20 cellular contexts compared by ENCODE assay signal in the genomic region with DNA sequence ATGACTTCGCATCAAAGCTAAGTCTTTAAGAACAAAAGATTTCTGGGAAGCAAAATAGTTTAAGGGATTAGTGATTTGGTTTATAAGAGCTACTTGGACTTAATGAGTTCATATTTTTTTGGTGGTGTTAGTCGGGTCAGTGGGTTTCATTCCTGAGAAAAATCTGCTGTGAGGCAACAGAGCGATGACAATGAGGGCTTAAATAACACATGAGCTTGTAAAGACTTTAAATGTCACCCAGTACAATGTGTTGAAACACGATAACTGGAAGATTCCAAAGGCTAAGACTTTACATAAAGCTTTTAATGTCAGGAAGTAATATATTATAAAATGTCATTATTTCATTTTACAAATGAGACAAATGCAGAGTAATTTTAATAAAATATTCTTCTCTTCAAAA.
DNase-seq lines count a peak whose midpoint lies in the region; ATAC-seq and TF ChIP-seq lines count a peak whose summit lies in the region.
"Had no signal": no experiment of that assay in that cellular context is flagged by ENCODE, and none has a peak within 500 bp of the region (broad histone marks: within the 10 kb centered on the region; RNA-seq: fewer than 3 reads in every experiment).

No MANE protein-coding gene starts in this region.

- in situ Hi-C loops in HAP-1 (cut with MboI; ENCODE audit: low sequenced_read_pairs) = no loop called here

- no peak for TF ChIP-seq CTCF in retinal pigment epithelial cell (conservative IDR thresholded peaks at IDR 0.05; ENCODE audit: low read depth, low read length)

- peaks cover 18% of the 10 kb centered on the region for H3K4me1 ChIP-seq in HAP-1
- H3K4me1 ChIP-seq: BLaER1 had no signal

- H3K4me3 ChIP-seq in HAP-1 = no peak overlapping the region
- H3K4me3 ChIP-seq in retinal pigment epithelial cell (ENCODE audit: low read length) = no peak overlapping the region
- H3K4me3 ChIP-seq: BLaER1 had no signal

- peak; percentile 66 to 96 for DNase-seq in HAP-1 (ENCODE audit: low spot score in 2 of 2)
- DNase-seq in NCI-H524 treated with DMSO at 0.1 percent for 48 hours (lab: John Stamatoyannopoulos, UW) = peak; percentile 38
- DNase-seq in left kidney (ENCODE audit: low read depth, low spot score) = peak; percentile 68
- peak; percentile 100 for DNase-seq in retinal pigment epithelial cell (ENCODE audit: low read depth)
- no peak for DNase-seq in substantia nigra (lab: John Stamatoyannopoulos, UW)
- DNase-seq in occipital lobe (lab: John Stamatoyannopoulos, UW) = no peak
- DNase-seq: ACHN; CD4-positive, alpha-beta T cell; COR-L47; DMS79; NCI-H1092 treated with DMSO at 0.1 percent for 48 hours; NCI-H146; NCI-H2029; NCI-H748 treated with DMSO at 0.1 percent for 48 hours; SIG-M5; T-cell had no signal

- H3K9me3 ChIP-seq in HAP-1 = no peaks in the 10 kb centered on the region
- H3K9me3 ChIP-seq: BLaER1 had no signal

- no peak for ATAC-seq in HG02852 (IDR thresholded peaks at IDR 0.05; ENCODE audit: unreplicated experiment)
- ATAC-seq: Panc1, T-cell had no signal

- H3K36me3 ChIP-seq in HAP-1 (replicated peaks) = no peaks in the 10 kb centered on the region
- H3K36me3 ChIP-seq: BLaER1 had no signal

- no peak overlapping the region for H3K27ac ChIP-seq in substantia nigra (ENCODE audit: low read depth, low read length, poor library complexity, severe bottlenecking)
- H3K27ac ChIP-seq: BLaER1, KMS-11 had no signal

- no peaks in the 10 kb centered on the region for H3K27me3 ChIP-seq in HAP-1 (ENCODE audit: low read depth)
- H3K27me3 ChIP-seq: BLaER1 had no signal

Comparison
In these comparisons a context has a peak if more than half of its experiments do, and no peak if none do; other contexts are left out.
1. DNase-seq: peak in HAP-1 (2 of 2), NCI-H524 treated with DMSO at 0.1 percent for 48 hours (single experiment), left kidney (single experiment) and retinal pigment epithelial cell (single experiment); none in substantia nigra (0 of 49) and occipital lobe (single experiment).